1 cellular context compared by ENCODE assay signal in genomic region chr7:43669286-43670081, GRCh38.
A peak's percentile ranks its signal among the peaks of the same experiment; 100 is the strongest.
TF ChIP-seq lines count a peak whose summit lies in the region.

No MANE protein-coding gene starts in this region.

TF ChIP-seq in H1, 55 proteins besides CTCF, POLR2A, EP300 and RAD21:
- TF ChIP-seq ATF3 (IDR thresholded peaks at IDR 0.05; ENCODE audit: insufficient read depth, low read depth, low read length): no peak
- TF ChIP-seq RBBP5 (IDR thresholded peaks at IDR 0.05; ENCODE audit: borderline replicate concordance, low read depth, low read length): no peak
- no peak for TF ChIP-seq TCF12 (IDR thresholded peaks at IDR 0.05; ENCODE audit: low read depth, low read length)
- no peak for TF ChIP-seq ATF2 (IDR thresholded peaks at IDR 0.05; ENCODE audit: low read length)
- no peak for TF ChIP-seq SP1 (IDR thresholded peaks at IDR 0.05; ENCODE audit: low read depth, low read length)
- no peak for TF ChIP-seq CBX8 (IDR thresholded peaks at IDR 0.05; ENCODE audit: borderline replicate concordance, low read depth, low read length)
- TF ChIP-seq NRF1 (IDR thresholded peaks at IDR 0.05; ENCODE audit: low read depth, low read length): no peak
- no peak for TF ChIP-seq BACH1 (IDR thresholded peaks at IDR 0.05; ENCODE audit: low read length)
- TF ChIP-seq TAF1 (IDR thresholded peaks at IDR 0.05; ENCODE audit: low read depth, low read length): no peak
- no peak for TF ChIP-seq SAP30 (IDR thresholded peaks at IDR 0.05; ENCODE audit: insufficient read depth, insufficient replicate concordance, low read length)
- TF ChIP-seq SRF (IDR thresholded peaks at IDR 0.05; ENCODE audit: low read depth, low read length): peak; percentile 68
- no peak for TF ChIP-seq RFX5 (IDR thresholded peaks at IDR 0.05; ENCODE audit: borderline replicate concordance, low read depth, low read length)
- no peak for TF ChIP-seq KDM1A (IDR thresholded peaks at IDR 0.05; ENCODE audit: borderline replicate concordance, low read length)
- peak; percentile 82 for TF ChIP-seq EGR1 (IDR thresholded peaks at IDR 0.05; ENCODE audit: borderline replicate concordance, low read depth, low read length)
- no peak for TF ChIP-seq CEBPB (IDR thresholded peaks at IDR 0.05; ENCODE audit: low read depth, low read length)
- no peak for TF ChIP-seq HDAC6 (IDR thresholded peaks at IDR 0.05; ENCODE audit: low read depth, low read length)
- TF ChIP-seq JUN (IDR thresholded peaks at IDR 0.05; ENCODE audit: low read depth, low read length): no peak
- TF ChIP-seq TBP (IDR thresholded peaks at IDR 0.05; ENCODE audit: low read depth, low read length): peak; percentile 30; the same call in 1 of the 2 replicates
- no peak for TF ChIP-seq CHD7 (IDR thresholded peaks at IDR 0.05; ENCODE audit: insufficient replicate concordance, low read length)
- peak; percentile 66; the same call in 1 of the 2 replicates for TF ChIP-seq POU5F1 (IDR thresholded peaks at IDR 0.05; ENCODE audit: low read depth, low read length)
- no peak for TF ChIP-seq SUZ12 (IDR thresholded peaks at IDR 0.05; ENCODE audit: low read length)
- peak; percentile 19 for TF ChIP-seq NANOG (IDR thresholded peaks at IDR 0.05; ENCODE audit: insufficient read depth, low read depth, low read length, poor library complexity, severe bottlenecking)
- no peak for TF ChIP-seq TAF7 (optimal IDR thresholded peaks at IDR 0.05; ENCODE audit: borderline replicate concordance, low read depth, low read length)
- TF ChIP-seq YY1 (IDR thresholded peaks at IDR 0.05; ENCODE audit: low read depth, low read length): peak; percentile 62; the same call in 1 of the 2 replicates
- peak; percentile 65 for TF ChIP-seq MAFK (IDR thresholded peaks at IDR 0.05; ENCODE audit: low read depth, low read length)
- TF ChIP-seq SIRT6 (IDR thresholded peaks at IDR 0.05; ENCODE audit: low read length): no peak
- no peak for TF ChIP-seq HDAC2 (IDR thresholded peaks at IDR 0.05; ENCODE audit: borderline replicate concordance in 1 of 2, low read depth in 2 of 2, low read length in 2 of 2)
- TF ChIP-seq CHD1 (IDR thresholded peaks at IDR 0.05; ENCODE audit: low read depth, low read length): no peak
TF ChIP-seq in H1: peak in this region for 7.
